8 cellular contexts compared by ENCODE assay signal in genomic region chrX:120561634-120562568, GRCh38. TPM values are rescaled to one million over a fixed set of nuclear protein-coding genes. Genes with fewer than 3 reads are reported as not detected.
DNase-seq lines count a peak whose midpoint lies in the region; ATAC-seq, FAIRE-seq and TF ChIP-seq lines count a peak whose summit lies in the region.

No MANE protein-coding gene starts in this region.

- H3K56ac ChIP-seq in H1 (replicated peaks; ENCODE audit: insufficient read length, low read depth, low read length), result no peak overlapping the region

- H4K20me1 ChIP-seq in H1 (replicated peaks in 1 of 2; ENCODE audit: control insufficient read depth in 1 of 2, insufficient read depth in 2 of 2, low read length in 2 of 2), result no peaks in the 10 kb centered on the region

- H3K4me1 ChIP-seq in CD8-positive, alpha-beta memory T cell (ENCODE audit: insufficient read depth, low read length), result peaks cover 20% of the 10 kb centered on the region
- H3K4me1 ChIP-seq in H1 (replicated peaks in 1 of 4; ENCODE audit: control insufficient read depth in 3 of 4, insufficient read depth in 4 of 4, low read length in 3 of 4) (no peaks in the 10 kb centered on the region; a peak in 2 of 7 replicates), neutrophil (ENCODE audit: control insufficient read depth in 1 of 2, insufficient read depth in 1 of 2, low read depth in 1 of 2, low read length in 1 of 2) (peaks cover 18 to 36% of the 10 kb centered on the region in 2 experiments)

- H3K4me3 Mint-ChIP-seq in CD8-positive, alpha-beta memory T cell, result peak overlapping the region; percentile 91 to 99 (median 96)

- H3K4me1 Mint-ChIP-seq in CD8-positive, alpha-beta memory T cell, result peaks cover 17 to 35% (median 35%) of the 10 kb centered on the region in 3 donors

- no peak overlapping the region for H4K5ac ChIP-seq in H1 (ENCODE audit: insufficient read length, low read depth, low read length)

- CTCF ChIA-PET in CD8-positive, alpha-beta memory T cell (lab: Charles Lee), result interaction anchor here (1.1 to 1.2 kb wide), 2 partner anchors 42 to 86 kb away, joined by 3 to 4 read pairs; partner anchors contain the start of gene MCTS1
- CTCF ChIA-PET in H1 (lab: Charles Lee; ENCODE audit: partially characterized antibody), result interaction anchor here (1.1 kb wide), 1 partner anchor 76 kb away, joined by 3 read pairs; no protein-coding TSS in a partner anchor

- no peak for DNase-seq in CD8-positive, alpha-beta memory T cell
- DNase-seq in MG63, result no peak
- DNase-seq in H1 (ENCODE audit: low read depth in 1 of 2, low spot score in 2 of 2), result no peak
- no peak for DNase-seq in COR-L47 (lab: John Stamatoyannopoulos, UW)
- no peak for DNase-seq in OCI-M2 (lab: John Stamatoyannopoulos, UW; ENCODE audit: unreplicated experiment)

- H3K27ac Mint-ChIP-seq in CD8-positive, alpha-beta memory T cell, result peak overlapping the region; percentile 89 to 99 (median 94)

- TF ChIP-seq POLR2A in H1 (IDR thresholded peaks at IDR 0.05; ENCODE audit: control extremely low read depth in 1 of 2, low read depth in 2 of 2, low read length in 2 of 2), result no peak

- H4K91ac ChIP-seq in H1 (replicated peaks; ENCODE audit: insufficient read length, low read length), result no peak overlapping the region

- TF ChIP-seq RAD21 in H1 (IDR thresholded peaks at IDR 0.05 in 1 of 2, conservative IDR thresholded peaks at IDR 0.05 in 1 of 2; ENCODE audit: low read depth in 2 of 2, low read length in 2 of 2), result no peak

- peak overlapping the region in 3 of 4 experiments; percentile 24 to 66 (median 51); a peak in 6 of 7 replicates for H3K9ac ChIP-seq in H1 (replicated peaks in 1 of 4; ENCODE audit: extremely low read depth in 1 of 4, low read depth in 3 of 4, low read length in 3 of 4)

- peaks cover 0 to 16% (median 0%) of the 10 kb centered on the region in 3 donors for H3K36me3 Mint-ChIP-seq in CD8-positive, alpha-beta memory T cell

- H3K27me3 ChIP-seq in CD8-positive, alpha-beta memory T cell (ENCODE audit: insufficient read depth, low read length, poor library complexity, severe bottlenecking), result no peaks in the 10 kb centered on the region
- H3K27me3 ChIP-seq in MG63, result no peaks in the 10 kb centered on the region
- H3K27me3 ChIP-seq in H1 (replicated peaks in 1 of 4; ENCODE audit: control insufficient read depth in 3 of 4, extremely low read depth in 1 of 4, insufficient read depth in 3 of 4, low read length in 3 of 4), result no peaks in the 10 kb centered on the region
- H3K27me3 ChIP-seq in neutrophil, result no peaks in the 10 kb centered on the region

- H3K4me3 ChIP-seq in CD8-positive, alpha-beta memory T cell (ENCODE audit: low read length), result peak overlapping the region; percentile 84
- H3K4me3 ChIP-seq in MG63 (peak overlapping the region; percentile 73), H1 (ENCODE audit: extremely low read depth in 1 of 4, insufficient read depth in 2 of 4, low read depth in 3 of 4, low read length in 4 of 4) (peak overlapping the region; percentile 37 to 95 (median 62)), neutrophil (ENCODE audit: low read depth in 1 of 2, low read length in 1 of 2) (peak overlapping the region; percentile 66 to 94)

- no peak overlapping the region for H3K14ac ChIP-seq in H1 (ENCODE audit: insufficient read length)

- no peaks in the 10 kb centered on the region for H3K36me3 ChIP-seq in CD8-positive, alpha-beta memory T cell (ENCODE audit: insufficient read depth, low read length)
- H3K36me3 ChIP-seq in MG63 (peaks cover 6% of the 10 kb centered on the region; the same call in 1 of the 2 replicates), H1 (ENCODE audit: control insufficient read depth in 2 of 4, insufficient read depth in 4 of 4, low read length in 3 of 4) (peaks cover 0 to 9% (median 0%) of the 10 kb centered on the region in 4 experiments; a peak in 1 of 8 replicates), neutrophil (peaks cover 8% of the 10 kb centered on the region)

- 0 out of 2 replicates have a peak overlapping the region, but pooled peaks have one; percentile 35 for H2BK5ac ChIP-seq in H1 (ENCODE audit: low read depth, low read length)

- H3K23me2 ChIP-seq in H1 (ENCODE audit: low read depth, low read length), result peaks cover 6% of the 10 kb centered on the region; the same call in 1 of the 2 replicates

- H3K79me2 ChIP-seq in H1 (ENCODE audit: control insufficient read depth in 1 of 2, insufficient read depth in 2 of 2, low read length in 2 of 2), result peaks cover 0 to 25% of the 10 kb centered on the region in 2 experiments; a peak in 2 of 4 replicates

- peak overlapping the region; percentile 29 for H3K4ac ChIP-seq in H1 (replicated peaks; ENCODE audit: insufficient read length, low read depth, low read length)

- 18% methylated on average over 8 of the region's 12 CpGs; no CpG with 5 or more reads in 1 of the 2 experiments for WGBS in H1 (ENCODE audit: extremely low coverage in 1 of 2, insufficient coverage in 1 of 2, insufficient read length in 1 of 2, insufficient replicate concordance in 2 of 2, low coverage in 1 of 2, low lambda C conversion rate in 2 of 2, missing lambda C conversion rate in 1 of 2), 2 experiments

- no peak overlapping the region for H3K18ac ChIP-seq in H1 (ENCODE audit: extremely low read depth, low read length)

- H4K8ac ChIP-seq in H1 (ENCODE audit: extremely low read depth, insufficient read depth, low read length), result no peak overlapping the region

- POLR2A ChIA-PET in CD8-positive, alpha-beta memory T cell (lab: Charles Lee), result interaction anchor here (0.6 to 2.5 kb wide), 7 partner anchors 9 to 427 kb away, joined by 3 to 39 read pairs (median 6); partner anchors contain the start of genes C1GALT1C1 and MCTS1
- POLR2A ChIA-PET in H1 (lab: Charles Lee; ENCODE audit: partially characterized antibody), result interaction anchor here (0.6 to 2.3 kb wide), 5 partner anchors 13 to 1299 kb away, joined by 3 to 10 read pairs (median 3); partner anchors contain the start of gene MCTS1

- H3K27me3 Mint-ChIP-seq in CD8-positive, alpha-beta memory T cell, result peaks cover 0 to 2% of the 10 kb centered on the region in 2 donors

- H3K27ac ChIP-seq in CD8-positive, alpha-beta memory T cell (ENCODE audit: low read depth, low read length), result peak overlapping the region; percentile 94
- H3K27ac ChIP-seq in H1 (ENCODE audit: low read depth, low read length), result peak overlapping the region; percentile 73; the same call in 1 of the 2 replicates
- H3K27ac ChIP-seq in neutrophil, result peak overlapping the region; percentile 98

- H2AK5ac ChIP-seq in H1 (ENCODE audit: low read depth, low read length), result no peak overlapping the region

- TF ChIP-seq EP300 in H1 (IDR thresholded peaks at IDR 0.05; ENCODE audit: borderline replicate concordance in 1 of 2, low read depth in 2 of 2, low read length in 2 of 2), result no peak

- H3K9me3 ChIP-seq in CD8-positive, alpha-beta memory T cell (ENCODE audit: low read length), result no peaks in the 10 kb centered on the region
- H3K9me3 ChIP-seq in MG63, result no peaks in the 10 kb centered on the region
- H3K9me3 ChIP-seq in H1 (ENCODE audit: insufficient read depth in 2 of 2, low read depth in 1 of 2, low read length in 1 of 2), result no peaks in the 10 kb centered on the region
- no peaks in the 10 kb centered on the region for H3K9me3 ChIP-seq in neutrophil

- FAIRE-seq in H1 (lab: Jason Lieb, UNC), result no peak

- no peak overlapping the region for H2BK12ac ChIP-seq in H1 (ENCODE audit: low read depth, low read length)

- TF ChIP-seq CTCF in H1 (IDR thresholded peaks at IDR 0.05; ENCODE audit: control extremely low read depth in 1 of 3, insufficient read depth in 1 of 3, low read depth in 1 of 3, low read length in 3 of 3) (no peak), neutrophil (IDR thresholded peaks at IDR 0.05) (no peak)

- no peaks in the 10 kb centered on the region for H3K79me1 ChIP-seq in H1 (ENCODE audit: low read depth, low read length)

- H3K9me3 Mint-ChIP-seq in CD8-positive, alpha-beta memory T cell, result no peaks in the 10 kb centered on the region

- no peak overlapping the region for H2BK20ac ChIP-seq in H1 (ENCODE audit: low read length)

- H2BK120ac ChIP-seq in H1 (replicated peaks; ENCODE audit: low read depth, low read length), result no peak overlapping the region

- peak overlapping the region; percentile 53; the same call in 1 of the 2 replicates for H2AFZ ChIP-seq in H1 (ENCODE audit: low read length)

- H3K23ac ChIP-seq in H1 (ENCODE audit: insufficient read length), result no peak overlapping the region

- H2BK15ac ChIP-seq in H1 (ENCODE audit: low read length), result no peak overlapping the region

- peak overlapping the region; percentile 67 to 96 for H3K4me2 ChIP-seq in H1 (ENCODE audit: insufficient read depth in 1 of 2, low read depth in 2 of 2, low read length in 2 of 2)

- ATAC-seq in GM21423 (IDR thresholded peaks at IDR 0.05; ENCODE audit: unreplicated experiment), result no peak
- no peak for ATAC-seq in GM21526 (IDR thresholded peaks at IDR 0.05; ENCODE audit: low FRiP score, unreplicated experiment)

TF ChIP-seq in H1, 55 proteins besides CTCF, POLR2A, EP300 and RAD21 (continues in another document):
- peak; percentile 6; the same call in 1 of the 2 replicates for TF ChIP-seq TBP (IDR thresholded peaks at IDR 0.05; ENCODE audit: low read depth, low read length)

RNA-seq across cellular contexts. Expression of gene CUL4B, which starts 1.1 kb away (rescaled TPM):
- total RNA-seq in CD8-positive, alpha-beta memory T cell, result 10 to 100 TPM; 26.4 to 28.9 TPM
- 21.8 TPM for polyA plus RNA-seq in CD8-positive, alpha-beta memory T cell
- 19.0 and 22.3 TPM in 2 replicates for total RNA-seq in MG63 (2014; rRNA removed; shearing (Covaris generic); ENCODE audit: low replicate concordance)
- total RNA-seq in H1 (2021; fragmentation: NEBNext Ultra II Directional; extraction: Animal tissue kit (Norgen Biotek cat#: 25700)), result 44.0 and 46.1 TPM in 2 replicates
- 9.0 and 11.7 TPM in 2 replicates for polyA plus RNA-seq in H1 (2011; rRNA removed)
- 12.6 TPM for polyA plus RNA-seq in H1 (2011; cell fraction: cytosol; rRNA removed)
- 37.6 TPM for polyA plus RNA-seq in H1 (2011; cell fraction: nucleus; rRNA removed)
- 13.8 to 27.3 TPM (median 16.5 TPM) in 4 replicates for polyA plus RNA-seq in H1 (2012, experiment 1 of 2)
- 2.5 TPM for polyA plus RNA-seq in H1 (2012, experiment 2 of 2)
- 26.4 TPM for polyA plus RNA-seq in H1 (2013, experiment 1 of 2)
- polyA plus RNA-seq in H1 (2013, experiment 2 of 2), result 25.0 TPM
- polyA minus RNA-seq in H1 (2011; rRNA and poly(A)+ RNA removed), result 118 and 128 TPM in 2 replicates
- 19.9 TPM for polyA minus RNA-seq in H1 (2011; cell fraction: cytosol; rRNA and poly(A)+ RNA removed)
- polyA minus RNA-seq in H1 (2011; cell fraction: nucleus; rRNA and poly(A)+ RNA removed), result 63.6 TPM

RNA-seq across cellular contexts. Expression of gene MCTS1, which starts 42.0 kb away (rescaled TPM):
- total RNA-seq in CD8-positive, alpha-beta memory T cell, result 10 to 100 TPM; 61.1 to 75.9 TPM
- 85.6 TPM for polyA plus RNA-seq in CD8-positive, alpha-beta memory T cell
- total RNA-seq in MG63 (2014; rRNA removed; shearing (Covaris generic); ENCODE audit: low replicate concordance), result 130 and 189 TPM in 2 replicates
- total RNA-seq in H1 (2021; fragmentation: NEBNext Ultra II Directional; extraction: Animal tissue kit (Norgen Biotek cat#: 25700)), result 31.6 and 33.0 TPM in 2 replicates
- polyA plus RNA-seq in H1 (2011; rRNA removed), result 9.6 and 19.2 TPM in 2 replicates
- polyA plus RNA-seq in H1 (2011; cell fraction: cytosol; rRNA removed), result 20.7 TPM
- 5.8 TPM for polyA plus RNA-seq in H1 (2011; cell fraction: nucleus; rRNA removed)
- polyA plus RNA-seq in H1 (2012, experiment 1 of 2), result 29.9 to 58.3 TPM (median 34.3 TPM) in 4 replicates
- 35.7 TPM for polyA plus RNA-seq in H1 (2012, experiment 2 of 2)
- polyA plus RNA-seq in H1 (2013, experiment 1 of 2), result 31.6 TPM
- 31.8 TPM for polyA plus RNA-seq in H1 (2013, experiment 2 of 2)
- polyA minus RNA-seq in H1 (2011; rRNA and poly(A)+ RNA removed), result 5.4 and 9.5 TPM in 2 replicates
- polyA minus RNA-seq in H1 (2011; cell fraction: cytosol; rRNA and poly(A)+ RNA removed), result 6.8 TPM
- 6.5 TPM for polyA minus RNA-seq in H1 (2011; cell fraction: nucleus; rRNA and poly(A)+ RNA removed)
